In genomic region chr5:150489358-150490295, GRCh38 we compare ENCODE assay signal across 9 cellular contexts. TPM values are rescaled to one million over a fixed set of nuclear protein-coding genes. Genes with fewer than 3 reads are reported as not detected.
A peak's percentile ranks its signal among the peaks of the same experiment; 100 is the strongest.
DNase-seq lines count a peak whose midpoint lies in the region; ATAC-seq and TF ChIP-seq lines count a peak whose summit lies in the region.
"Had no signal": no experiment of that assay in that cellular context is flagged by ENCODE, and none has a peak within 500 bp of the region (broad histone marks: within the 10 kb centered on the region; RNA-seq: fewer than 3 reads in every experiment).

No MANE protein-coding gene starts in this region.

- no TSS peak for BruUV-seq in PC-9 (replicated peaks; lab: Mats Ljungman, UMichigan)

- H3K9me2 ChIP-seq in PC-9 (ENCODE audit: insufficient read depth) = no peaks in the 10 kb centered on the region

- H3K4me1 Mint-ChIP-seq in CD8-positive, alpha-beta memory T cell = peaks cover 7 to 13% (median 13%) of the 10 kb centered on the region in 3 donors

- H3F3A ChIP-seq in PC-9 (ENCODE audit: insufficient read depth, low read depth) = peaks cover 22% of the 10 kb centered on the region; the same call in 1 of the 2 replicates

- H3K27me3 ChIP-seq in PC-9 (ENCODE audit: insufficient read depth, low read depth) (no peaks in the 10 kb centered on the region), heart left ventricle (no peaks in the 10 kb centered on the region), suprapubic skin (no peaks in the 10 kb centered on the region)
- H3K27me3 ChIP-seq in CD8-positive, alpha-beta memory T cell (ENCODE audit: insufficient read depth, low read length, poor library complexity, severe bottlenecking) = peaks cover 4% of the 10 kb centered on the region

- H3K27me3 Mint-ChIP-seq in CD8-positive, alpha-beta memory T cell = peaks cover 17 to 29% of the 10 kb centered on the region in 2 donors

- H2AFZ ChIP-seq in PC-9 = no peak overlapping the region

- peaks cover 60% of the 10 kb centered on the region for H4K20me1 ChIP-seq in PC-9 (ENCODE audit: insufficient read depth)

- no peaks in the 10 kb centered on the region for H3K9me3 Mint-ChIP-seq in CD8-positive, alpha-beta memory T cell

- TF ChIP-seq POLR2A in heart left ventricle (IDR thresholded peaks at IDR 0.05) (no peak), suprapubic skin (IDR thresholded peaks at IDR 0.05) (no peak)

- H3K27ac ChIP-seq in PC-9 (no peak overlapping the region), heart left ventricle (peak overlapping the region; percentile 94 to 100 (median 97)), suprapubic skin (peak overlapping the region; percentile 98)
- no peak overlapping the region for H3K27ac ChIP-seq in CD8-positive, alpha-beta memory T cell (ENCODE audit: low read depth, low read length)
- H3K27ac ChIP-seq: SK-N-MC had no signal

- peaks cover 67% of the 10 kb centered on the region for H3K79me2 ChIP-seq in PC-9 (ENCODE audit: low read depth)

- DNase-seq in PC-9 = no peak
- peak in 1 of 5 donors; percentile 64 for DNase-seq in heart left ventricle
- no peak for DNase-seq in suprapubic skin (ENCODE audit: low spot score in 2 of 2)
- DNase-seq in NCI-H82 (lab: John Stamatoyannopoulos, UW) = no peak
- DNase-seq in NCI-H1048 (lab: John Stamatoyannopoulos, UW) = no peak
- DNase-seq in CD8-positive, alpha-beta memory T cell = no peak

- no peak for TF ChIP-seq EP300 in suprapubic skin (IDR thresholded peaks at IDR 0.05)

- intact Hi-C loops in PC-9 (cut with micrococcal nuclease; ENCODE audit: unreplicated experiment) (loop anchor here (5.0 kb wide), 1 partner anchor 153 kb away; the partner anchor contains the start of gene SYNPO), heart left ventricle (cut with DNase I) (loop anchor here in 8 of 10 donors (2.0 to 10.0 kb wide), 5 partner anchors 33 to 55 kb away; no protein-coding TSS in a partner anchor)

- POLR2A ChIA-PET in PC-9 (lab: Charles Lee; ENCODE audit: unreplicated experiment) = interaction anchor here (0.5 kb wide), 2 partner anchors 16 to 68 kb away, joined by 3 to 4 read pairs; no protein-coding TSS in a partner anchor
- POLR2A ChIA-PET in CD8-positive, alpha-beta memory T cell (lab: Charles Lee) = no interaction called here

- peak overlapping the region in 1 of 7 donors; percentile 3 for H3K4me3 Mint-ChIP-seq in CD8-positive, alpha-beta memory T cell

- peak overlapping the region in 1 of 8 donors; percentile 43 for H3K27ac Mint-ChIP-seq in CD8-positive, alpha-beta memory T cell

- H3K36me3 Mint-ChIP-seq in CD8-positive, alpha-beta memory T cell = peaks cover 0 to 3% (median 0%) of the 10 kb centered on the region in 3 donors

- no peaks in the 10 kb centered on the region for H3K36me3 ChIP-seq in PC-9 (ENCODE audit: low read depth)
- H3K36me3 ChIP-seq in heart left ventricle = peaks cover 0 to 9% (median 3%) of the 10 kb centered on the region in 9 donors
- no peaks in the 10 kb centered on the region for H3K36me3 ChIP-seq in suprapubic skin
- H3K36me3 ChIP-seq in CD8-positive, alpha-beta memory T cell (ENCODE audit: insufficient read depth, low read length) = no peaks in the 10 kb centered on the region

- WGBS in heart left ventricle, 4 donors = 30 to 42% (median 38%) methylated on average over 9 of the region's 9 CpGs
- WGBS in suprapubic skin = 51% methylated on average over 6 of the region's 9 CpGs

- H3K9me3 ChIP-seq in PC-9 (ENCODE audit: insufficient read depth, low read depth) (no peaks in the 10 kb centered on the region), heart left ventricle (no peaks in the 10 kb centered on the region), suprapubic skin (no peaks in the 10 kb centered on the region)
- no peaks in the 10 kb centered on the region for H3K9me3 ChIP-seq in CD8-positive, alpha-beta memory T cell (ENCODE audit: low read length)

- H3K4me3 ChIP-seq in PC-9 (no peak overlapping the region), heart left ventricle (peak overlapping the region in 7 of 12 donors; percentile 4 to 100 (median 93)), suprapubic skin (no peak overlapping the region)
- H3K4me3 ChIP-seq in CD8-positive, alpha-beta memory T cell (ENCODE audit: low read length) = no peak overlapping the region

- ATAC-seq in GM18861 (IDR thresholded peaks at IDR 0.05; ENCODE audit: unreplicated experiment) (peak; percentile 82), HG02798 (IDR thresholded peaks at IDR 0.05; ENCODE audit: poor library complexity, unreplicated experiment) (peak; percentile 83), heart left ventricle (no peak)

- CTCF ChIA-PET in PC-9 (lab: Charles Lee) = interaction anchor here (0.9 kb wide), 1 partner anchor 30 kb away, joined by 4 read pairs; no protein-coding TSS in a partner anchor
- CTCF ChIA-PET in CD8-positive, alpha-beta memory T cell (lab: Charles Lee) = no interaction called here

- H3K4me1 ChIP-seq in PC-9 (replicated peaks; ENCODE audit: insufficient read depth) (peaks cover 56% of the 10 kb centered on the region), heart left ventricle (peaks cover 34 to 77% (median 68%) of the 10 kb centered on the region in 12 donors), suprapubic skin (peaks cover 86% of the 10 kb centered on the region)
- H3K4me1 ChIP-seq in CD8-positive, alpha-beta memory T cell (ENCODE audit: insufficient read depth, low read length) = peaks cover 5% of the 10 kb centered on the region

- TF ChIP-seq CTCF in PC-9 (conservative IDR thresholded peaks at IDR 0.05) (no peak), heart left ventricle (IDR thresholded peaks at IDR 0.05) (no peak), suprapubic skin (IDR thresholded peaks at IDR 0.05) (no peak)

- 0 out of 2 replicates have a peak overlapping the region, but pooled peaks have one; percentile 80 for H3K4me2 ChIP-seq in PC-9

RNA-seq across cellular contexts. Expression of gene NDST1, which starts 18.3 kb away (rescaled TPM):
- total RNA-seq in PC-9 (2021) (94.3 and 100.0 TPM in 2 replicates), heart left ventricle (100 to 1,000 TPM in 2 of 9 donors, 10 to 100 TPM in 7; 50.2 to 156 (median 68.5) TPM), suprapubic skin (100 to 1,000 TPM in 3 of 4 donors, 10 to 100 TPM in 1; 94.6 to 157 (median 134) TPM)
- 10 to 100 TPM; 32.1 to 53.5 TPM for polyA plus RNA-seq in heart left ventricle
- total RNA-seq in CD8-positive, alpha-beta memory T cell = 1 to 10 TPM; 1.9 to 2.8 TPM
- 0.13 TPM for polyA plus RNA-seq in CD8-positive, alpha-beta memory T cell

RNA-seq across cellular contexts. Expression of gene RPS14, which starts 40.1 kb away (rescaled TPM):
- total RNA-seq in PC-9 (2021) = 2,907 and 3,838 TPM in 2 replicates
- 1,000 to 10,000 TPM; 1,031 to 1,428 (median 1,294) TPM for total RNA-seq in heart left ventricle
- 1,000 to 10,000 TPM; 1,822 to 3,474 TPM for polyA plus RNA-seq in heart left ventricle
- 1,000 to 10,000 TPM; 1,684 to 3,537 (median 3,314) TPM for total RNA-seq in suprapubic skin
- total RNA-seq in CD8-positive, alpha-beta memory T cell = 1,000 to 10,000 TPM; 2,924 to 3,007 TPM
- polyA plus RNA-seq in CD8-positive, alpha-beta memory T cell = 6,416 TPM

Comparison
In these comparisons a context has a peak if more than half of its experiments do, and no peak if none do; other contexts are left out.
1. ATAC-seq: peak in GM18861 (single experiment) and HG02798 (single experiment); none in heart left ventricle (0 of 4).
2. H3K27ac ChIP-seq: peak in heart left ventricle (12 of 12) and suprapubic skin (single experiment); none in PC-9 (single experiment) and CD8-positive, alpha-beta memory T cell (single experiment).
3. H3K4me3 ChIP-seq: peak in heart left ventricle (7 of 12); none in PC-9 (single experiment), suprapubic skin (single experiment) and CD8-positive, alpha-beta memory T cell (single experiment).
4. RNA of gene NDST1, which starts 18.3 kb away (total RNA-seq): 94.6 to 157 TPM in suprapubic skin, 94.3 to 100.0 TPM in PC-9 and 50.2 to 156 TPM in heart left ventricle; 1.9 to 2.8 TPM in CD8-positive, alpha-beta memory T cell; every median in the first group is over 10 times any median in the second.